23 cellular contexts compared by ENCODE assay signal in the genomic region with DNA sequence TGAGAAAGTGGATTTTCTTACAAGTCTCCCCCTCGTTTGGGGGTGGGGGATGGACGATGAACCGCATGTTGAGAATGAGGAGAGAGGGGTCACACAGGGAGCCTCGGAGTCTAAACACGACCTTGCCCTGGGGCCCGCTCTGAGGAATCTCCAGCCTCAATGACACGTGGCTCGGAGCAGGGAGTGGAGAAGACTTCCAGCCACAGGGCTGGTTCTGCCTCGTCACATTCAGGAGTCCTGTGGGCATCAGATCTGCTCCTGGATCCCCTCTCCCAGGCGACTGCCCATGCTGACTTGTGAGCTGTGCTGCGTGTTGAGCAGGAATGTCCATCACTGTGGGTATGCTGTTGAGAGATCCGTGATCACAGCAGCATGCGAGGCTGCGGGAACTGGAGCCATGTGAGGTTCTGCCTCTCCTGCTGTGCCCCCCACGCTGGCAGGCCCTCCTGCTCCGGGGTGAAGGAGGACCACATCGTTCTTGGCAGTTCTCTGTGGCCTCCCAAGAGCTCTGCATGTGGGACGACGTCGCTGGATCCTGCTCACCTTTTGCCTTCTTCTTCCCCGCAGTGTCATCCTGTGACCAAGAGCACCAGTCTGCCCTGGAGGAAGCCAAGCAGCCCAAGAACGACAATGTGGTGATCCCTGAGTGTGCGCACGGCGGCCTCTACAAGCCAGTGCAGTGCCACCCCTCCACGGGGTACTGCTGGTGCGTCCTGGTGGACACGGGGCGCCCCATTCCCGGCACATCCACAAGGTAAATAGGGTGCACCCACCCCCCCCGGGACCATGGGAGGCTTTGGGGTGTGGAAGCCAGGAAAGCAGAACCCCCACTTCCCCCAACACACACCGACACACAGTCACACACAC.
"Had no signal": no experiment of that assay in that cellular context is flagged by ENCODE, and none has a peak within 500 bp of the region (broad histone marks: within the 10 kb centered on the region; RNA-seq: fewer than 3 reads in every experiment).

No MANE protein-coding gene starts in this region.

- H3K4me3 Mint-ChIP-seq: activated CD4-positive, alpha-beta memory T cell treated with anti-CD3 and anti-CD28 coated beads, Interleukin-2, amount 10 ng/mL, durations not matched to agents 7 days and 5 days; activated CD4-positive, alpha-beta T cell treated with anti-CD3 and anti-CD28 coated beads for 36 hours; activated naive CD8-positive, alpha-beta T cell treated with anti-CD3 and anti-CD28 coated beads, Interleukin-2, amount 10 ng/mL, durations not matched to agents 7 days and 5 days; activated T-cell treated with anti-CD3 and anti-CD28 coated beads, Interleukin-2, amount 50 U/mL, for 72 hours had no signal

- H3K36me3 ChIP-seq: adrenal gland had no signal

- DNase-seq: activated CD4-positive, alpha-beta memory T cell treated with anti-CD3 and anti-CD28 coated beads, Interleukin-2, amount 10 ng/mL, durations not matched to agents 7 days and 5 days; activated CD4-positive, alpha-beta T cell treated with anti-CD3 and anti-CD28 coated beads for 36 hours; activated CD4-positive, alpha-beta T cell treated with anti-CD3 and anti-CD28 coated beads, Interleukin-2, amount 50 U/mL, for 1 hour; activated gamma-delta T cell treated with Interleukin-2 at 50 U/mL for 16 hours; activated naive CD4-positive, alpha-beta T cell treated with anti-CD3 and anti-CD28 coated beads, Interleukin-2, amount 50 U/mL, for 16 hours; activated naive CD8-positive, alpha-beta T cell treated with anti-CD3 and anti-CD28 coated beads, Interleukin-2, amount 10 ng/mL, durations not matched to agents 7 days and 5 days; activated T-cell treated with anti-CD3 and anti-CD28 coated beads for 4 hours; activated T-cell treated with anti-CD3 and anti-CD28 coated beads, Interleukin-2, amount 50 U/mL, for 72 hours; adrenal gland; body of pancreas; KG1; NCI-H1048; NCI-H1694; NCI-H2029; NCI-H510A; NCI-H526 treated with DMSO at 0.1 percent for 48 hours; NCI-H82; SIG-M5; T-helper 1 cell had no signal

- H3K27me3 ChIP-seq: adrenal gland, ascending aorta, body of pancreas had no signal

- H3K4me3 ChIP-seq: adrenal gland, ascending aorta, body of pancreas, SK-N-MC had no signal

- H3K27ac ChIP-seq: adrenal gland, ascending aorta, body of pancreas, SK-N-MC, VCaP had no signal

- H3K4me1 ChIP-seq: adrenal gland, body of pancreas had no signal

- ATAC-seq: activated CD4-positive, alpha-beta T cell treated with anti-CD3 and anti-CD28 coated beads for 36 hours; activated T-cell treated with anti-CD3 and anti-CD28 coated beads, Interleukin-2, amount 50 U/mL, for 72 hours; body of pancreas had no signal

- H3K9me3 ChIP-seq: adrenal gland, ascending aorta, body of pancreas had no signal

- H3K36me3 Mint-ChIP-seq: activated naive CD8-positive, alpha-beta T cell treated with anti-CD3 and anti-CD28 coated beads, Interleukin-2, amount 10 ng/mL, durations not matched to agents 7 days and 5 days had no signal

- H3K27ac Mint-ChIP-seq: activated CD4-positive, alpha-beta memory T cell treated with anti-CD3 and anti-CD28 coated beads, Interleukin-2, amount 10 ng/mL, durations not matched to agents 7 days and 5 days; activated CD4-positive, alpha-beta T cell treated with anti-CD3 and anti-CD28 coated beads for 36 hours; activated naive CD8-positive, alpha-beta T cell treated with anti-CD3 and anti-CD28 coated beads, Interleukin-2, amount 10 ng/mL, durations not matched to agents 7 days and 5 days; activated T-cell treated with anti-CD3 and anti-CD28 coated beads, Interleukin-2, amount 50 U/mL, for 72 hours; activated T-helper 2 cell treated with anti-CD3 and anti-CD28 coated beads, Interferon-gamma antibody, Interleukin-2, Interleukin-4, amounts not matched to agents 10 μg/mL and 5 μg/mL and 100 μg/mL, durations not matched to agents 14 hours and 24 hours and 36 hours had no signal

- H3K27me3 Mint-ChIP-seq: activated CD4-positive, alpha-beta memory T cell treated with anti-CD3 and anti-CD28 coated beads, Interleukin-2, amount 10 ng/mL, durations not matched to agents 7 days and 5 days; activated naive CD8-positive, alpha-beta T cell treated with anti-CD3 and anti-CD28 coated beads, Interleukin-2, amount 10 ng/mL, durations not matched to agents 7 days and 5 days had no signal

- H3K4me1 Mint-ChIP-seq: activated CD4-positive, alpha-beta memory T cell treated with anti-CD3 and anti-CD28 coated beads, Interleukin-2, amount 10 ng/mL, durations not matched to agents 7 days and 5 days; activated CD4-positive, alpha-beta T cell treated with anti-CD3 and anti-CD28 coated beads for 36 hours; activated naive CD8-positive, alpha-beta T cell treated with anti-CD3 and anti-CD28 coated beads, Interleukin-2, amount 10 ng/mL, durations not matched to agents 7 days and 5 days had no signal
